In the genomic region with DNA sequence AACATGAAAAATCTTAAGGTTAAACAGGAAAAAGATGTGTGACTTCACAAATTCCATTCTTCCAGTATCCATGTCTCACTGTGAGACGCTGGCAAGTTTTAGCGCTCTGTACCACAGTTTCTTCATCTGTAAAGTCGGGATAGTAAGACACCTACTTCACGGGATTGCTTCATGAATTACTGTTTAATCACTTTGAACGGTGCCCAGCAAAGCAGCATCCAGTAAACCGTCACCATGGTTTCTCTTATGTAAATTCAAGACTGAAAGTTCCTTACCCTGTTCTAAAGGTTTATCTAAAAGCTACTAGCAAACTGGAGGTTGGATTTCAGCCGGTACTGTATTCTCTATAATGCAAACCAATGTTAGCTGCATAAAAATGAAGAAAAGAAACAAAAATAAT, we compare ENCODE assay signal across 11 cellular contexts.
"Had no signal": no experiment of that assay in that cellular context is flagged by ENCODE, and none has a peak within 500 bp of the region (broad histone marks: within the 10 kb centered on the region; RNA-seq: fewer than 3 reads in every experiment).

No MANE protein-coding gene starts in this region.

- H3K27ac Mint-ChIP-seq: naive thymus-derived CD4-positive, alpha-beta T cell; WTC11 had no signal

- ATAC-seq: foreskin keratinocyte; left colon; naive thymus-derived CD4-positive, alpha-beta T cell; WTC11 had no signal

- FAIRE-seq: endothelial cell of umbilical vein, urothelium cell line had no signal

- H3K27me3 Mint-ChIP-seq: naive thymus-derived CD4-positive, alpha-beta T cell had no signal

- H3K4me3 Mint-ChIP-seq: naive thymus-derived CD4-positive, alpha-beta T cell; WTC11 had no signal

- DNase-seq: activated gamma-delta T cell treated with Interleukin-2 at 50 U/mL for 16 hours; colonic mucosa; foreskin keratinocyte; head of caudate nucleus; left colon; naive thymus-derived CD4-positive, alpha-beta T cell; stimulated activated CD4-positive, alpha-beta T cell treated with anti-CD3 and anti-CD28 coated beads, Interleukin-4, amount 100 ng/mL, for 1 hour; stomach had no signal
